ENCODE assay signal across 23 cellular contexts in the genomic region with DNA sequence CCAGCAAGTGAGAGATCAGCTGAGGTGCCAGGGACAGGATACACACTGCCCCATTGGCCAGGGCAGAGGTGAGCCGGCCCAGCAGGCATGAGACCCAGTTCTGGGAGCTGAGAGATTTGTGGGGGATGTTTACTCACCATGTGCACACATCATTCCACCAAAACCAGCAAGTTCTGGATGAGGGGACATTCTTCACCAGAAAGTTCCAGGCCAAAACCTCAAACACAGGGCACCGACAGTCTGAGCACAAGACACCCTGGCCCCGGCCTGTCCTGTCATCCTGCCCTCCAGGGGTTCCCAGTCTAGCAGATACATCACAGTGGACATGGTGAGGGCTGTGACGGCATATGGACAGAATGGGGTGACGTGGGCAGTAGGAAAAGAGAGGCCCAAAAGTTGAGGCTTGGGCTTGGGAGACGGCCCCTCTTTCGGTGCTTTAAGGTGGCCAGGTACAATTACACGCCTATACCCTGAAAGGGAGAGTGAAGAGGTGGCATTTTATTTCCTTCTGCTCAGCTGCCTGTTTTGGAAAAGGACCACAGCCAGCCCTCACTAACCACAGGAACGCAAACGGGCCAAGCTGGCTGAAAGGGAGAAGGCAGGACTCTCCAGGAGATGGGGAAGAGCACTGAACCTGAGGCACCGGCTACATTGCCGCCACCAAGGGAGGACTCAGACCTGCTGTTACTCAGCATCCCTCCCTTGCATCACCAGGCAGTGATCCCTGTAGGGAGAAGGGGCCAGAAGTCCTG.
DNase-seq lines count a peak whose midpoint lies in the region; TF ChIP-seq lines count a peak whose summit lies in the region.
"Had no signal": no experiment of that assay in that cellular context is flagged by ENCODE, and none has a peak within 500 bp of the region (broad histone marks: within the 10 kb centered on the region; RNA-seq: fewer than 3 reads in every experiment).

No MANE protein-coding gene starts in this region.

- DNase-seq in NCI-H2107 treated with DMSO at 0.1 percent for 48 hours (lab: John Stamatoyannopoulos, UW; ENCODE audit: unreplicated experiment): peak; percentile 63
- DNase-seq in breast epithelium (ENCODE audit: low spot score in 2 of 2): peak in 1 of 2 donors; percentile 63
- DNase-seq in fibroblast of peridontal ligament (ENCODE audit: extremely low read depth): peak; percentile 44
- DNase-seq in suprapubic skin (ENCODE audit: low spot score in 2 of 2): no peak
- DNase-seq in smooth muscle cell (lab: John Stamatoyannopoulos, UW; ENCODE audit: unreplicated experiment): no peak
- DNase-seq in NCI-H526 (lab: John Stamatoyannopoulos, UW): no peak
- no peak for DNase-seq in OCI-M2 (lab: John Stamatoyannopoulos, UW; ENCODE audit: unreplicated experiment)
- DNase-seq: activated CD4-positive, alpha-beta memory T cell treated with anti-CD3 and anti-CD28 coated beads, Interleukin-2, amount 10 ng/mL, durations not matched to agents 7 days and 5 days; activated effector memory CD4-positive, alpha-beta T cell treated with anti-CD3 and anti-CD28 coated beads, Interleukin-2, amount 50 U/mL, for 16 hours; activated naive CD8-positive, alpha-beta T cell treated with anti-CD3 and anti-CD28 coated beads for 36 hours; Calu3; DND-41; foreskin fibroblast; head of caudate nucleus; kidney glomerular epithelial cell; NCI-H1092 treated with DMSO at 0.1 percent for 48 hours; NCI-H1930; NCI-H2227 treated with DMSO at 0.1 percent for 48 hours; stimulated activated CD4-positive, alpha-beta T cell treated with anti-CD3 and anti-CD28 coated beads, Interleukin-2, amount 100 ng/mL, for 24 hours; T-helper 1 cell had no signal

- WGBS in suprapubic skin: 69% methylated on average over 12 of the region's 12 CpGs
- WGBS in smooth muscle cell (ENCODE audit: low lambda C conversion rate): 92% methylated on average over 12 of the region's 12 CpGs

- H3K9me3 ChIP-seq in breast epithelium (no peaks in the 10 kb centered on the region), suprapubic skin (no peaks in the 10 kb centered on the region), smooth muscle cell (replicated peaks; ENCODE audit: low read depth) (no peaks in the 10 kb centered on the region)
- H3K9me3 ChIP-seq: right atrium auricular region had no signal

- H3F3A ChIP-seq in smooth muscle cell (ENCODE audit: low read depth): peaks cover 16% of the 10 kb centered on the region

- no peak for TF ChIP-seq CTCF in breast epithelium (IDR thresholded peaks at IDR 0.05)
- TF ChIP-seq CTCF in suprapubic skin (IDR thresholded peaks at IDR 0.05): no peak
- TF ChIP-seq CTCF in smooth muscle cell (IDR thresholded peaks at IDR 0.05; ENCODE audit: borderline replicate concordance, insufficient read depth, poor library complexity, severe bottlenecking): no peak

- H3K36me3 ChIP-seq in breast epithelium (no peaks in the 10 kb centered on the region), suprapubic skin (no peaks in the 10 kb centered on the region), smooth muscle cell (ENCODE audit: low read depth) (no peaks in the 10 kb centered on the region)
- H3K36me3 ChIP-seq: right atrium auricular region had no signal

- H3K27ac ChIP-seq in breast epithelium (peak overlapping the region; percentile 21 to 40), suprapubic skin (peak overlapping the region; percentile 49), smooth muscle cell (ENCODE audit: low read depth) (no peak overlapping the region)
- H3K27ac ChIP-seq: C4-2B had no signal

- no peak overlapping the region for H2AFZ ChIP-seq in smooth muscle cell (ENCODE audit: low read depth)

- H3K4me1 ChIP-seq in breast epithelium: peaks cover 8 to 12% of the 10 kb centered on the region in 2 donors
- peaks cover 43% of the 10 kb centered on the region for H3K4me1 ChIP-seq in suprapubic skin
- peaks cover 20% of the 10 kb centered on the region for H3K4me1 ChIP-seq in smooth muscle cell (ENCODE audit: low read depth)

- no peak overlapping the region for H3K4me3 ChIP-seq in breast epithelium
- H3K4me3 ChIP-seq in suprapubic skin: no peak overlapping the region
- no peak overlapping the region for H3K4me3 ChIP-seq in smooth muscle cell
- H3K4me3 ChIP-seq: dorsolateral prefrontal cortex, right atrium auricular region had no signal

- no peak overlapping the region for H3K4me2 ChIP-seq in smooth muscle cell

- no peak for TF ChIP-seq POLR2A in breast epithelium (IDR thresholded peaks at IDR 0.05)
- no peak for TF ChIP-seq POLR2A in suprapubic skin (IDR thresholded peaks at IDR 0.05)

- no peak for TF ChIP-seq EP300 in suprapubic skin (IDR thresholded peaks at IDR 0.05)

- H4K20me1 ChIP-seq in smooth muscle cell (ENCODE audit: low read depth): peaks cover 37% of the 10 kb centered on the region

- H3K9ac ChIP-seq in smooth muscle cell (ENCODE audit: low read depth): no peak overlapping the region

- intact Hi-C loops in breast epithelium (cut with DNase I; ENCODE audit: low total_unique reads): no loop called here

- no peaks in the 10 kb centered on the region for H3K27me3 ChIP-seq in breast epithelium
- H3K27me3 ChIP-seq in suprapubic skin: no peaks in the 10 kb centered on the region
- no peaks in the 10 kb centered on the region for H3K27me3 ChIP-seq in smooth muscle cell (ENCODE audit: low read depth)
- H3K27me3 ChIP-seq: dorsolateral prefrontal cortex, right atrium auricular region had no signal

- H3K79me2 ChIP-seq in smooth muscle cell (ENCODE audit: low read depth): peaks cover 62% of the 10 kb centered on the region

Comparison
In these comparisons a context has a peak if more than half of its experiments do, and no peak if none do; other contexts are left out.
1. DNase-seq: peak in NCI-H2107 treated with DMSO at 0.1 percent for 48 hours (single experiment) and fibroblast of peridontal ligament (single experiment); none in suprapubic skin (0 of 2), smooth muscle cell (single experiment), NCI-H526 (0 of 2) and OCI-M2 (single experiment).